20 cellular contexts compared by ENCODE assay signal in genomic region chr14:100666403-100666802, GRCh38.
DNase-seq lines count a peak whose midpoint lies in the region; ATAC-seq, FAIRE-seq and TF ChIP-seq lines count a peak whose summit lies in the region.
"Had no signal": no experiment of that assay in that cellular context is flagged by ENCODE, and none has a peak within 500 bp of the region (broad histone marks: within the 10 kb centered on the region; RNA-seq: fewer than 3 reads in every experiment).

No MANE protein-coding gene starts in this region.

- DNase-seq in HepG2 (ENCODE audit: low spot score) = no peak
- DNase-seq in right lobe of liver = no peak
- DNase-seq in endodermal cell = peak; percentile 48
- no peak for DNase-seq in neural progenitor cell (ENCODE audit: low spot score)
- no peak for DNase-seq in HuH-7 (ENCODE audit: low spot score)
- DNase-seq in SIG-M5 (lab: John Stamatoyannopoulos, UW) = no peak
- DNase-seq: 8988T; ACHN; CD4-positive, CD25-positive, alpha-beta regulatory T cell; DMS153; DMS79 treated with DMSO at 0.1 percent for 48 hours; EL; GOT3; HFFc6 had no signal

- BruUV-seq in HepG2 (replicated peaks; lab: Mats Ljungman, UMichigan) = no TSS peak

- no peaks in the 10 kb centered on the region for H4K20me1 ChIP-seq in HepG2 (ENCODE audit: insufficient read depth, low read length)
- no peaks in the 10 kb centered on the region for H4K20me1 ChIP-seq in neural progenitor cell (ENCODE audit: low read depth)
- H4K20me1 ChIP-seq: BLaER1 treated with 17β-estradiol and CSF1 and Interleukin-3, amounts not matched to agents 10 nM and 100 nM had no signal

- no peak overlapping the region for H3K27ac Mint-ChIP-seq in endodermal cell
- no peak overlapping the region for H3K27ac Mint-ChIP-seq in neural progenitor cell
- H3K27ac Mint-ChIP-seq: CD4-positive, CD25-positive, alpha-beta regulatory T cell; HFFc6 had no signal

- H3F3A ChIP-seq in neural progenitor cell (ENCODE audit: low read depth) = peaks cover 10% of the 10 kb centered on the region

- FAIRE-seq in HepG2 (lab: Jason Lieb, UNC) = no peak
- FAIRE-seq: G401.6, GM12891 had no signal

- H3K36me3 ChIP-seq in HepG2 (replicated peaks in 1 of 2; ENCODE audit: control insufficient read depth in 1 of 2, insufficient read depth in 2 of 2, low read length in 2 of 2) (no peaks in the 10 kb centered on the region), right lobe of liver (no peaks in the 10 kb centered on the region), endodermal cell (ENCODE audit: control insufficient read depth, insufficient read depth, low read length) (no peaks in the 10 kb centered on the region), neural progenitor cell (no peaks in the 10 kb centered on the region)
- H3K36me3 ChIP-seq: BLaER1 treated with 17β-estradiol and CSF1 and Interleukin-3, amounts not matched to agents 10 nM and 100 nM; HAP-1 had no signal

- H3K4me3 ChIP-seq in HepG2 (replicated peaks in 1 of 3; ENCODE audit: insufficient read depth in 1 of 3, low read depth in 2 of 3, low read length in 3 of 3) (no peak overlapping the region), right lobe of liver (no peak overlapping the region), endodermal cell (ENCODE audit: low read length) (no peak overlapping the region), neural progenitor cell (no peak overlapping the region)
- H3K4me3 ChIP-seq: BLaER1 treated with 17β-estradiol and CSF1 and Interleukin-3, amounts not matched to agents 10 nM and 100 nM; HAP-1 had no signal

- H3K79me2 ChIP-seq in HepG2 (ENCODE audit: insufficient read depth, low read length) (no peaks in the 10 kb centered on the region), neural progenitor cell (ENCODE audit: low read depth) (no peaks in the 10 kb centered on the region)

- 7% methylated on average over 2 of the region's 3 CpGs for WGBS in HepG2 (ENCODE audit: low lambda C conversion rate)
- 60% methylated on average over 2 of the region's 3 CpGs for WGBS in right lobe of liver (ENCODE audit: insufficient coverage, low coverage, low lambda C conversion rate, missing lambda C conversion rate)
- 83 to 100% methylated on average over 2 to 3 of the region's 3 CpGs for WGBS in endodermal cell (ENCODE audit: insufficient coverage in 1 of 2, insufficient read length in 1 of 2), 2 experiments

- H3K4me1 ChIP-seq in HepG2 (ENCODE audit: insufficient read depth, low read length) = peaks cover 91% of the 10 kb centered on the region
- H3K4me1 ChIP-seq in right lobe of liver = peaks cover 0 to 12% (median 0%) of the 10 kb centered on the region in 4 donors
- H3K4me1 ChIP-seq in endodermal cell (ENCODE audit: control insufficient read depth, insufficient read depth, low read length) = peaks cover 25% of the 10 kb centered on the region
- H3K4me1 ChIP-seq in neural progenitor cell = peaks cover 29% of the 10 kb centered on the region
- H3K4me1 ChIP-seq: HAP-1 had no signal

- TF ChIP-seq EP300 in HepG2 (IDR thresholded peaks at IDR 0.05; ENCODE audit: low read depth in 2 of 2, low read length in 2 of 2) (no peak), HepG2 (CRISPR knock-in tag; IDR thresholded peaks at IDR 0.05; ENCODE audit: borderline replicate concordance) (no peak)

- H3K36me3 Mint-ChIP-seq in endodermal cell (ENCODE audit: low read depth) (no peaks in the 10 kb centered on the region), neural progenitor cell (no peaks in the 10 kb centered on the region)
- H3K36me3 Mint-ChIP-seq: CD4-positive, CD25-positive, alpha-beta regulatory T cell had no signal

- POLR2A ChIA-PET in HepG2 (lab: Yijun Ruan, JAX) = interaction anchor here (0.8 to 2.0 kb wide), 4 partner anchors 13 to 151 kb away, joined by 4 to 27 read pairs (median 6); no protein-coding TSS in a partner anchor

- H3K4me3 Mint-ChIP-seq in endodermal cell (no peak overlapping the region), neural progenitor cell (peak overlapping the region; percentile 24)
- H3K4me3 Mint-ChIP-seq: CD4-positive, CD25-positive, alpha-beta regulatory T cell had no signal

- in situ Hi-C loops in HepG2 (cut with HindIII; ENCODE audit: extremely low pct_ligation_motif_present, low pct_unique_long_range_greater_than_20kb) = loop anchor here (5.0 to 10.0 kb wide), 2 partner anchors 148 to 231 kb away; no protein-coding TSS in a partner anchor

- H3K27me3 Mint-ChIP-seq in endodermal cell (ENCODE audit: insufficient read depth) (peaks cover 1% of the 10 kb centered on the region), neural progenitor cell (ENCODE audit: insufficient read depth, low read depth) (peaks cover 24% of the 10 kb centered on the region)

- H3K27me3 ChIP-seq in HepG2 (ENCODE audit: control insufficient read depth in 1 of 2, insufficient read depth in 2 of 2, low read length in 2 of 2) = no peaks in the 10 kb centered on the region
- H3K27me3 ChIP-seq in right lobe of liver = no peaks in the 10 kb centered on the region
- no peaks in the 10 kb centered on the region for H3K27me3 ChIP-seq in endodermal cell (ENCODE audit: control insufficient read depth, insufficient read depth, low read length, poor library complexity, severe bottlenecking)
- no peaks in the 10 kb centered on the region for H3K27me3 ChIP-seq in neural progenitor cell
- H3K27me3 ChIP-seq: BLaER1 treated with 17β-estradiol and CSF1 and Interleukin-3, amounts not matched to agents 10 nM and 100 nM had no signal

- peak; percentile 17 for ATAC-seq in HepG2
- ATAC-seq in right lobe of liver = no peak
- ATAC-seq in HG03520 (IDR thresholded peaks at IDR 0.05; ENCODE audit: unreplicated experiment) = no peak
- ATAC-seq in HG03039 (IDR thresholded peaks at IDR 0.05; ENCODE audit: unreplicated experiment) = no peak

- no peak overlapping the region for H3K9ac ChIP-seq in HepG2 (ENCODE audit: insufficient read depth, low read depth, low read length)
- no peak overlapping the region for H3K9ac ChIP-seq in endodermal cell (ENCODE audit: extremely low read depth, low read length, poor library complexity, severe bottlenecking)
- H3K9ac ChIP-seq in neural progenitor cell = no peak overlapping the region
- H3K9ac ChIP-seq: BLaER1 treated with 17β-estradiol and CSF1 and Interleukin-3, amounts not matched to agents 10 nM and 100 nM had no signal

- peaks cover 54% of the 10 kb centered on the region for H3K4me1 Mint-ChIP-seq in endodermal cell
- H3K4me1 Mint-ChIP-seq in neural progenitor cell = peaks cover 38% of the 10 kb centered on the region

- H2AFZ ChIP-seq in HepG2 (ENCODE audit: low read length) = no peak overlapping the region
- no peak overlapping the region for H2AFZ ChIP-seq in neural progenitor cell (replicated peaks)

- TF ChIP-seq CTCF in HepG2 (CRISPR knock-in tag; IDR thresholded peaks at IDR 0.05) = no peak
- no peak for TF ChIP-seq CTCF in right lobe of liver (IDR thresholded peaks at IDR 0.05)
- no peak for TF ChIP-seq CTCF in endodermal cell (conservative IDR thresholded peaks at IDR 0.05)
- TF ChIP-seq CTCF in neural progenitor cell (IDR thresholded peaks at IDR 0.05) = no peak

- CTCF ChIA-PET in HepG2 (lab: Yijun Ruan, JAX; ENCODE audit: low intra/inter-chr PET ratio, low total read pairs) = no interaction called here

- no peak for TF ChIP-seq POLR2A in HepG2 (IDR thresholded peaks at IDR 0.05; ENCODE audit: insufficient read depth in 1 of 2, low read depth in 2 of 2, low read length in 2 of 2)
- no peak for TF ChIP-seq POLR2A in right lobe of liver (IDR thresholded peaks at IDR 0.05)

- H3K27ac ChIP-seq in HepG2 (ENCODE audit: extremely low read length, insufficient read depth, low read length) = no peak overlapping the region
- no peak overlapping the region for H3K27ac ChIP-seq in right lobe of liver
- no peak overlapping the region for H3K27ac ChIP-seq in endodermal cell (ENCODE audit: low read depth, low read length)
- no peak overlapping the region for H3K27ac ChIP-seq in neural progenitor cell
- H3K27ac ChIP-seq: BLaER1 treated with 17β-estradiol and CSF1 and Interleukin-3, amounts not matched to agents 10 nM and 100 nM had no signal

- H3K4me2 ChIP-seq in HepG2 (ENCODE audit: low read depth, low read length) (0 out of 2 replicates have a peak overlapping the region, but pooled peaks have one; percentile 10), neural progenitor cell (no peak overlapping the region)
- H3K4me2 ChIP-seq: BLaER1 treated with 17β-estradiol and CSF1 and Interleukin-3, amounts not matched to agents 10 nM and 100 nM had no signal

- intact Hi-C loops in HepG2 (cut with micrococcal nuclease; ENCODE audit: unreplicated experiment) (loop anchor here (5.0 to 10.0 kb wide), 3 partner anchors 148 to 968 kb away; no protein-coding TSS in a partner anchor), right lobe of liver (cut with DNase I) (no loop called here)

- H3K9me3 ChIP-seq in HepG2 (ENCODE audit: low read length) (no peaks in the 10 kb centered on the region), right lobe of liver (no peaks in the 10 kb centered on the region), endodermal cell (ENCODE audit: control insufficient read depth, low read length) (no peaks in the 10 kb centered on the region), neural progenitor cell (ENCODE audit: low read depth) (no peaks in the 10 kb centered on the region)
- H3K9me3 ChIP-seq: BLaER1 treated with 17β-estradiol and CSF1 and Interleukin-3, amounts not matched to agents 10 nM and 100 nM; HAP-1 had no signal

- no peak for TF ChIP-seq RAD21 in HepG2 (CRISPR knock-in tag; IDR thresholded peaks at IDR 0.05)

- H3K9me3 Mint-ChIP-seq in endodermal cell (no peaks in the 10 kb centered on the region), neural progenitor cell (peaks cover 2% of the 10 kb centered on the region)
- H3K9me3 Mint-ChIP-seq: CD4-positive, CD25-positive, alpha-beta regulatory T cell; HFFc6 had no signal

TF ChIP-seq in HepG2, 621 proteins besides CTCF, POLR2A, EP300 and RAD21 (continues in another document):
- TF ChIP-seq HOMEZ (CRISPR knock-in tag; IDR thresholded peaks at IDR 0.05; ENCODE audit: low read depth) (no peak), TARDBP (CRISPR knock-in tag; IDR thresholded peaks at IDR 0.05) (no peak), ZSCAN25 (CRISPR knock-in tag; IDR thresholded peaks at IDR 0.05) (0 out of 2 replicates have a peak, but pooled peaks have one; percentile 28)
